In genomic region chr12:121930862-121931261, GRCh38 we compare ENCODE assay signal across 22 cellular contexts. TPM values are rescaled to one million over a fixed set of nuclear protein-coding genes. Genes with fewer than 3 reads are reported as not detected.
A peak's percentile ranks its signal among the peaks of the same experiment; 100 is the strongest.
DNase-seq lines count a peak whose midpoint lies in the region; ATAC-seq and TF ChIP-seq lines count a peak whose summit lies in the region.
"Had no signal": no experiment of that assay in that cellular context is flagged by ENCODE, and none has a peak within 500 bp of the region (broad histone marks: within the 10 kb centered on the region; RNA-seq: fewer than 3 reads in every experiment).

No MANE protein-coding gene starts in this region.

- H3K27ac ChIP-seq in mammary epithelial cell (ENCODE audit: insufficient read depth, low read depth, low read length) (no peak overlapping the region), IMR-90 (ENCODE audit: insufficient read depth, low read length) (no peak overlapping the region), endodermal cell (ENCODE audit: low read depth, low read length) (no peak overlapping the region), uterus (peak overlapping the region; percentile 29 to 60)
- H3K27ac ChIP-seq: SJSA1 had no signal

- H3K79me1 ChIP-seq in IMR-90 (ENCODE audit: low read depth in 1 of 2, low read length in 2 of 2) = 0 out of 4 replicates have a peak, but pooled peaks cover 0 to 7% of the 10 kb centered on the region in 2 experiments

- CTCF ChIA-PET in MCF 10A (lab: Yijun Ruan, JAX) = interaction anchor here (1.0 to 1.1 kb wide), 2 partner anchors 12 to 136 kb away, joined by 3 read pairs; no protein-coding TSS in a partner anchor
- CTCF ChIA-PET in mammary epithelial cell (lab: Charles Lee; ENCODE audit: low non-redundant PET) = no interaction called here
- CTCF ChIA-PET in IMR-90 (lab: Yijun Ruan, JAX) = no interaction called here

- no peak overlapping the region for H2BK5ac ChIP-seq in IMR-90 (ENCODE audit: low read depth, low read length, poor library complexity, severe bottlenecking)

- H2BK15ac ChIP-seq in IMR-90 (ENCODE audit: low read depth, low read length) = no peak overlapping the region

- POLR2A ChIA-PET in MCF 10A (lab: Yijun Ruan, JAX) = no interaction called here
- POLR2A ChIA-PET in IMR-90 (lab: Charles Lee; ENCODE audit: unreplicated experiment) = no interaction called here

- ATAC-seq in IMR-90 (ENCODE audit: low read depth) (no peak), GM18858 (IDR thresholded peaks at IDR 0.05; ENCODE audit: unreplicated experiment) (no peak)
- ATAC-seq: GM23338, PC-3 had no signal

- no peak overlapping the region for H4K8ac ChIP-seq in IMR-90 (ENCODE audit: low read depth in 2 of 2, low read length in 2 of 2)

- H3K56ac ChIP-seq in IMR-90 (ENCODE audit: extremely low read depth, insufficient read depth, low read length) = no peak overlapping the region

- dilution Hi-C loops in mammary epithelial cell (cut with HindIII; ENCODE audit: low sequenced_read_pairs) = no loop called here
- dilution Hi-C loops in IMR-90 (cut with HindIII; ENCODE audit: low sequenced_read_pairs, unreplicated experiment) = no loop called here

- H2BK20ac ChIP-seq in IMR-90 (ENCODE audit: low read depth, low read length) = no peak overlapping the region

- no peak overlapping the region for H2AK9ac ChIP-seq in IMR-90 (replicated peaks; ENCODE audit: low read depth, low read length, poor library complexity)

- H4K20me1 ChIP-seq in mammary epithelial cell (ENCODE audit: insufficient read depth, low read length) (no peaks in the 10 kb centered on the region), IMR-90 (ENCODE audit: insufficient read depth, low read length) (no peaks in the 10 kb centered on the region)

- H3K27ac Mint-ChIP-seq in MCF 10A (ENCODE audit: low read depth, unreplicated experiment) = no peak overlapping the region
- H3K27ac Mint-ChIP-seq in endodermal cell = no peak overlapping the region
- H3K27ac Mint-ChIP-seq in mesothelial cell of epicardium = no peak overlapping the region
- H3K27ac Mint-ChIP-seq: GM23338, IgD-negative memory B cell had no signal

- H3K9me1 ChIP-seq in IMR-90 (ENCODE audit: insufficient read depth, low read length) = peaks cover 15% of the 10 kb centered on the region

- H2AFZ ChIP-seq in mammary epithelial cell (ENCODE audit: low read depth, low read length) (no peak overlapping the region), IMR-90 (replicated peaks; ENCODE audit: low read length, poor library complexity) (no peak overlapping the region)
- H2AFZ ChIP-seq: GM23338 had no signal

- no peak overlapping the region for H2AK5ac ChIP-seq in IMR-90 (ENCODE audit: low read depth, low read length)

- H3K23ac ChIP-seq in IMR-90 (ENCODE audit: low read depth, low read length) = no peak overlapping the region

- no peak overlapping the region for H4K91ac ChIP-seq in IMR-90 (ENCODE audit: insufficient read depth, low read depth, low read length)

- no peak for TF ChIP-seq CTCF in MCF 10A (IDR thresholded peaks at IDR 0.05; ENCODE audit: unreplicated experiment)
- no peak for TF ChIP-seq CTCF in mammary epithelial cell (conservative IDR thresholded peaks at IDR 0.05 in 1 of 2, IDR thresholded peaks at IDR 0.05 in 1 of 2; ENCODE audit: extremely low read depth in 1 of 2, insufficient read depth in 1 of 2, low read depth in 1 of 2, low read length in 2 of 2)
- TF ChIP-seq CTCF in IMR-90 (conservative IDR thresholded peaks at IDR 0.05; ENCODE audit: low read depth, low read length) = no peak
- TF ChIP-seq CTCF in endodermal cell (conservative IDR thresholded peaks at IDR 0.05) = no peak
- no peak for TF ChIP-seq CTCF in uterus (IDR thresholded peaks at IDR 0.05)
- TF ChIP-seq CTCF in mesothelial cell of epicardium (IDR thresholded peaks at IDR 0.05; ENCODE audit: unreplicated experiment) = no peak

- H3K27me3 Mint-ChIP-seq in MCF 10A (ENCODE audit: insufficient read depth, unreplicated experiment) = no peaks in the 10 kb centered on the region
- no peaks in the 10 kb centered on the region for H3K27me3 Mint-ChIP-seq in endodermal cell (ENCODE audit: insufficient read depth)
- H3K27me3 Mint-ChIP-seq in mesothelial cell of epicardium (ENCODE audit: low read depth) = no peaks in the 10 kb centered on the region
- H3K27me3 Mint-ChIP-seq: B cell had no signal

- BruUV-seq in MCF 10A (replicated peaks; lab: Mats Ljungman, UMichigan) (no TSS peak), mammary epithelial cell (replicated peaks; lab: Mats Ljungman, UMichigan) (no TSS peak), IMR-90 (replicated peaks; lab: Mats Ljungman, UMichigan) (no TSS peak)

- H2BK120ac ChIP-seq in IMR-90 (ENCODE audit: low read depth, low read length) = no peak overlapping the region

- H3K4me1 ChIP-seq in mammary epithelial cell (ENCODE audit: insufficient read depth, low read length) (peaks cover 14% of the 10 kb centered on the region), IMR-90 (ENCODE audit: control insufficient read depth, insufficient read depth, low read length) (peaks cover 10% of the 10 kb centered on the region), endodermal cell (ENCODE audit: control insufficient read depth, insufficient read depth, low read length) (no peaks in the 10 kb centered on the region), uterus (no peaks in the 10 kb centered on the region)

- H3K9me3 ChIP-seq in mammary epithelial cell (replicated peaks; ENCODE audit: insufficient read depth, low read length) (no peaks in the 10 kb centered on the region), IMR-90 (ENCODE audit: control insufficient read depth, insufficient read depth, low read length) (no peaks in the 10 kb centered on the region), endodermal cell (ENCODE audit: control insufficient read depth, low read length) (no peaks in the 10 kb centered on the region), uterus (no peaks in the 10 kb centered on the region)
- H3K9me3 ChIP-seq: SJSA1 had no signal

- H4K5ac ChIP-seq in IMR-90 (ENCODE audit: low read depth, low read length) = no peak overlapping the region

- peak; percentile 17 for DNase-seq in MCF 10A (ENCODE audit: unreplicated experiment)
- DNase-seq in mammary epithelial cell = no peak
- no peak for DNase-seq in IMR-90
- peak; percentile 22 for DNase-seq in endodermal cell
- DNase-seq in uterus = no peak
- DNase-seq in putamen (ENCODE audit: low spot score) = no peak
- no peak for DNase-seq in mesothelial cell of epicardium (ENCODE audit: low spot score in 2 of 2, unreplicated experiment in 2 of 2)
- DNase-seq: DMS153, DND-41, H9, NCI-H1048, NCI-H1417, NCI-H1694, NCI-H2029 treated with DMSO at 0.1 percent for 48 hours, NCI-H526 treated with DMSO at 0.1 percent for 48 hours, PC-3, T-helper 1 cell had no signal

- in situ Hi-C loops in mammary epithelial cell (cut with MboI; ENCODE audit: low sequenced_read_pairs in 2 of 2) = no loop called here
- in situ Hi-C loops in IMR-90 (cut with MboI; ENCODE audit: low sequenced_read_pairs) = no loop called here

- TF ChIP-seq POLR2A in IMR-90 (IDR thresholded peaks at IDR 0.05; ENCODE audit: low read depth, low read length) (no peak), uterus (IDR thresholded peaks at IDR 0.05) (no peak)

- H3K4me1 Mint-ChIP-seq in MCF 10A (ENCODE audit: insufficient read depth, unreplicated experiment) (peaks cover 20% of the 10 kb centered on the region), endodermal cell (peaks cover 32% of the 10 kb centered on the region), mesothelial cell of epicardium (peaks cover 19% of the 10 kb centered on the region)

- H3K9me3 Mint-ChIP-seq in MCF 10A (ENCODE audit: unreplicated experiment) = no peaks in the 10 kb centered on the region
- H3K9me3 Mint-ChIP-seq in endodermal cell = no peaks in the 10 kb centered on the region
- H3K9me3 Mint-ChIP-seq in mesothelial cell of epicardium = no peaks in the 10 kb centered on the region
- H3K9me3 Mint-ChIP-seq: GM23338, H9, IgD-negative memory B cell had no signal

- no peak overlapping the region for H3K14ac ChIP-seq in IMR-90 (replicated peaks; ENCODE audit: low read depth, low read length)

- H3K4me3 ChIP-seq in mammary epithelial cell (replicated peaks in 1 of 3; ENCODE audit: insufficient read depth in 1 of 3, low read depth in 2 of 3, low read length in 3 of 3) (no peak overlapping the region), IMR-90 (ENCODE audit: insufficient read depth, low read depth, low read length) (no peak overlapping the region), endodermal cell (ENCODE audit: low read length) (no peak overlapping the region), uterus (no peak overlapping the region)
- H3K4me3 ChIP-seq: GM23338, SJSA1 had no signal

- H3K36me3 Mint-ChIP-seq in MCF 10A (ENCODE audit: insufficient read depth, unreplicated experiment) = peaks cover 36% of the 10 kb centered on the region
- H3K36me3 Mint-ChIP-seq in endodermal cell (ENCODE audit: low read depth) = no peaks in the 10 kb centered on the region
- H3K36me3 Mint-ChIP-seq in mesothelial cell of epicardium = no peaks in the 10 kb centered on the region

- H3K9ac ChIP-seq in mammary epithelial cell (ENCODE audit: insufficient read depth, low read length) (no peak overlapping the region), IMR-90 (ENCODE audit: low read depth, low read length) (no peak overlapping the region), endodermal cell (ENCODE audit: extremely low read depth, low read length, poor library complexity, severe bottlenecking) (no peak overlapping the region)

- H3K79me2 ChIP-seq in mammary epithelial cell (ENCODE audit: insufficient read depth, low read length) = no peaks in the 10 kb centered on the region

- no peaks in the 10 kb centered on the region for H3K36me3 ChIP-seq in mammary epithelial cell (ENCODE audit: insufficient read depth, low read length)
- H3K36me3 ChIP-seq in IMR-90 (ENCODE audit: control insufficient read depth, insufficient read depth, low read length) = peaks cover 2% of the 10 kb centered on the region; the same call in 1 of the 2 replicates
- H3K36me3 ChIP-seq in endodermal cell (ENCODE audit: control insufficient read depth, insufficient read depth, low read length) = no peaks in the 10 kb centered on the region
- no peaks in the 10 kb centered on the region for H3K36me3 ChIP-seq in uterus

- H3K18ac ChIP-seq in IMR-90 (ENCODE audit: low read depth, low read length) = no peak overlapping the region

- H3K4me3 Mint-ChIP-seq in MCF 10A (ENCODE audit: unreplicated experiment) (no peak overlapping the region), endodermal cell (no peak overlapping the region), mesothelial cell of epicardium (no peak overlapping the region)
- H3K4me3 Mint-ChIP-seq: GM23338, H9, IgD-negative memory B cell had no signal

- 85% methylated on average over 4 of the region's 4 CpGs for WGBS in mammary epithelial cell (ENCODE audit: low coverage, missing lambda C conversion rate)
- WGBS in IMR-90 (ENCODE audit: extremely low coverage in 2 of 2, insufficient read length in 1 of 2), 2 experiments = no CpG with 5 or more reads among the region's 4 CpGs
- 87 to 96% methylated on average over 3 to 4 of the region's 4 CpGs for WGBS in endodermal cell (ENCODE audit: insufficient coverage in 1 of 2, insufficient read length in 1 of 2), 2 experiments

- H3K27me3 ChIP-seq in mammary epithelial cell (ENCODE audit: insufficient read depth, low read length) (no peaks in the 10 kb centered on the region), IMR-90 (ENCODE audit: control insufficient read depth, insufficient read depth, low read length) (no peaks in the 10 kb centered on the region), endodermal cell (ENCODE audit: control insufficient read depth, insufficient read depth, low read length, poor library complexity, severe bottlenecking) (no peaks in the 10 kb centered on the region), uterus (no peaks in the 10 kb centered on the region)
- H3K27me3 ChIP-seq: SJSA1 had no signal

- H3K4me2 ChIP-seq in mammary epithelial cell (ENCODE audit: insufficient read depth, low read depth, low read length) (no peak overlapping the region), IMR-90 (ENCODE audit: low read depth, low read length) (no peak overlapping the region)
- H3K4me2 ChIP-seq: GM23338 had no signal

- intact Hi-C loops in MCF 10A (cut with micrococcal nuclease) (no loop called here), mammary epithelial cell (cut with micrococcal nuclease) (no loop called here), IMR-90 (cut with micrococcal nuclease) (no loop called here), uterus (cut with DNase I; ENCODE audit: low total_unique reads) (no loop called here)

- TF ChIP-seq RAD21 in IMR-90 (IDR thresholded peaks at IDR 0.05; ENCODE audit: low read length) = no peak

- no peak overlapping the region for H3K4ac ChIP-seq in IMR-90 (ENCODE audit: low read depth, low read length)

RNA-seq across cellular contexts. Expression of gene CFAP251, which starts 12.5 kb away (rescaled TPM):
- total RNA-seq in MCF 10A (2022) (19.7 and 23.5 TPM in 2 replicates), mammary epithelial cell (10 to 100 TPM; 18.7 to 25.3 TPM), IMR-90 (2012; rRNA removed) (9.1 and 9.4 TPM in 2 replicates), endodermal cell (10 to 100 TPM in 1 of 2 donors, 1 to 10 TPM in 1; 3.4 to 11.2 TPM), uterus (100 to 1,000 TPM in 1 of 4 donors, 10 to 100 TPM in 2, 1 to 10 TPM in 1; 5.9 to 135 (median 12.7) TPM), mesothelial cell of epicardium (6.6 to 6.9 TPM (median 6.6 TPM) in 3 replicates)
- polyA plus RNA-seq in mammary epithelial cell (16.3 TPM), IMR-90 (2012; rRNA removed) (6.8 and 7.8 TPM in 2 replicates)
- polyA minus RNA-seq in mammary epithelial cell = 7.3 TPM
- polyA plus RNA-seq in IMR-90 (2012; cell fraction: cytosol; rRNA removed) = 4.2 and 6.8 TPM in 2 replicates
- polyA plus RNA-seq in IMR-90 (2012; cell fraction: nucleus; rRNA removed; ENCODE audit: low replicate concordance) = 5.3 and 12.5 TPM in 2 replicates
- 2.8 TPM for polyA plus RNA-seq in endodermal cell (2013, experiment 1 of 2)
- 2.8 TPM for polyA plus RNA-seq in endodermal cell (2013, experiment 2 of 2)
- polyA plus RNA-seq: IgD-negative memory B cell had no signal

RNA-seq across cellular contexts. Expression of gene PSMD9, which starts 42.3 kb away (rescaled TPM):
- total RNA-seq in MCF 10A (2022) (96.3 and 105 TPM in 2 replicates), mammary epithelial cell (10 to 100 TPM; 39.8 to 80.6 TPM), IMR-90 (2012; rRNA removed) (142 and 156 TPM in 2 replicates), endodermal cell (10 to 100 TPM; 41.4 to 50.9 TPM), uterus (100 to 1,000 TPM in 1 of 4 donors, 10 to 100 TPM in 2, 1 to 10 TPM in 1; 2.4 to 312 (median 46.0) TPM), mesothelial cell of epicardium (34.1 to 38.6 TPM (median 36.3 TPM) in 3 replicates)
- polyA plus RNA-seq in mammary epithelial cell (139 TPM), IMR-90 (2012; rRNA removed) (135 and 138 TPM in 2 replicates)
- polyA minus RNA-seq in mammary epithelial cell = 80.4 TPM
- 82.4 and 236 TPM in 2 replicates for polyA plus RNA-seq in IMR-90 (2012; cell fraction: cytosol; rRNA removed)
- 75.4 and 108 TPM in 2 replicates for polyA plus RNA-seq in IMR-90 (2012; cell fraction: nucleus; rRNA removed; ENCODE audit: low replicate concordance)
- polyA plus RNA-seq in endodermal cell (2013, experiment 1 of 2) = 52.0 TPM
- polyA plus RNA-seq in endodermal cell (2013, experiment 2 of 2) = 53.1 TPM

Comparison
In these comparisons a context has a peak if more than half of its experiments do, and no peak if none do; other contexts are left out.
1. DNase-seq: peak in MCF 10A (single experiment) and endodermal cell (single experiment); none in mammary epithelial cell (single experiment), IMR-90 (single experiment), uterus (0 of 2), putamen (single experiment) and mesothelial cell of epicardium (0 of 2).
2. H3K27ac ChIP-seq: peak in uterus (2 of 2); none in mammary epithelial cell (single experiment), IMR-90 (single experiment) and endodermal cell (single experiment).